8 cellular contexts compared by ENCODE assay signal in genomic region chr2:150484461-150484931, GRCh38. TPM values are rescaled to one million over a fixed set of nuclear protein-coding genes. Genes with fewer than 3 reads are reported as not detected.
DNase-seq lines count a peak whose midpoint lies in the region; ATAC-seq and TF ChIP-seq lines count a peak whose summit lies in the region.

No MANE protein-coding gene starts in this region.

- TF ChIP-seq POLR2A in testis (IDR thresholded peaks at IDR 0.05): no peak

- no peaks in the 10 kb centered on the region for H3K9me3 ChIP-seq in testis

- H3K9me3 Mint-ChIP-seq in nephron progenitor cell: no peaks in the 10 kb centered on the region
- peaks cover 0 to 7% of the 10 kb centered on the region in 2 donors for H3K9me3 Mint-ChIP-seq in effector memory CD8-positive, alpha-beta T cell

- 10 to 23% methylated on average over 6 of the region's 6 CpGs for WGBS in testis, 2 donors

- H3K36me3 Mint-ChIP-seq in nephron progenitor cell (ENCODE audit: low read depth): peaks cover 17% of the 10 kb centered on the region
- H3K36me3 Mint-ChIP-seq in effector memory CD8-positive, alpha-beta T cell (ENCODE audit: insufficient read depth): no peaks in the 10 kb centered on the region

- DNase-seq in AG04449 (ENCODE audit: low read depth, low spot score): no peak
- peak; percentile 22 for DNase-seq in NCI-H69 (lab: John Stamatoyannopoulos, UW)
- no peak for DNase-seq in epithelial cell of proximal tubule (ENCODE audit: low read depth)
- peak; percentile 5 for DNase-seq in nephron progenitor cell
- DNase-seq in foreskin melanocyte: no peak
- no peak for DNase-seq in GM10248 (ENCODE audit: extremely low spot score)
- no peak for DNase-seq in effector memory CD8-positive, alpha-beta T cell
- no peak for DNase-seq in testis

- H3K4me3 Mint-ChIP-seq in nephron progenitor cell: peak overlapping the region; percentile 96
- no peak overlapping the region for H3K4me3 Mint-ChIP-seq in effector memory CD8-positive, alpha-beta T cell

- intact Hi-C loops in testis (cut with DNase I; ENCODE audit: low total_unique reads): loop anchor here (10.0 kb wide), 1 partner anchor 680 kb away; no protein-coding TSS in a partner anchor

- ATAC-seq in effector memory CD8-positive, alpha-beta T cell (replicated peaks): no peak

- peaks cover 31% of the 10 kb centered on the region for H3K4me1 Mint-ChIP-seq in nephron progenitor cell
- H3K4me1 Mint-ChIP-seq in effector memory CD8-positive, alpha-beta T cell (ENCODE audit: low read depth in 2 of 2): peaks cover 9 to 13% of the 10 kb centered on the region in 2 donors

- H3K27ac Mint-ChIP-seq in nephron progenitor cell: no peak overlapping the region
- no peak overlapping the region for H3K27ac Mint-ChIP-seq in effector memory CD8-positive, alpha-beta T cell

- no peaks in the 10 kb centered on the region for H3K36me3 ChIP-seq in testis (ENCODE audit: low read depth, missing control alignments)

- H3K4me3 ChIP-seq in AG04449 (ENCODE audit: low read depth, low read length) (peak overlapping the region; percentile 95), epithelial cell of proximal tubule (ENCODE audit: low read depth, low read length) (peak overlapping the region; percentile 91), testis (peak overlapping the region in 1 of 2 donors; percentile 71)

- H3K27ac ChIP-seq in testis: no peak overlapping the region

- peaks cover 4% of the 10 kb centered on the region for H3K4me1 ChIP-seq in testis

- H3K27me3 Mint-ChIP-seq in nephron progenitor cell (ENCODE audit: low read depth, poor library complexity): no peaks in the 10 kb centered on the region
- H3K27me3 Mint-ChIP-seq in effector memory CD8-positive, alpha-beta T cell: peaks cover 26 to 48% of the 10 kb centered on the region in 2 donors

- CTCF ChIA-PET in AG04449 (lab: Yijun Ruan, JAX): interaction anchor here (1.0 to 2.4 kb wide), 6 partner anchors 11 to 888 kb away, joined by 3 to 9 read pairs (median 6); no protein-coding TSS in a partner anchor
- CTCF ChIA-PET in GM10248 (lab: Yijun Ruan, JAX): no interaction called here

- TF ChIP-seq CTCF in AG04449 (IDR thresholded peaks at IDR 0.05; ENCODE audit: insufficient read depth, low read length, missing control alignments) (no peak), epithelial cell of proximal tubule (conservative IDR thresholded peaks at IDR 0.05; ENCODE audit: low read depth, low read length) (no peak), nephron progenitor cell (IDR thresholded peaks at IDR 0.05) (no peak), GM10248 (IDR thresholded peaks at IDR 0.05; ENCODE audit: control extremely low read depth, extremely low read depth, low read depth, missing control alignments) (no peak), testis (IDR thresholded peaks at IDR 0.05) (no peak)

- H3K27me3 ChIP-seq in testis: no peaks in the 10 kb centered on the region

- POLR2A ChIA-PET in AG04449 (lab: Yijun Ruan, JAX) (interaction anchor here (0.6 to 3.4 kb wide), 11 partner anchors 8 to 754 kb away, joined by 3 to 28 read pairs (median 4); no protein-coding TSS in a partner anchor), GM10248 (lab: Yijun Ruan, JAX) (no interaction called here)

RNA-seq across cellular contexts. Expression of gene RND3, which starts 3.0 kb away (rescaled TPM):
- total RNA-seq in epithelial cell of proximal tubule: 51.8 and 59.1 TPM in 2 replicates
- 10 to 100 TPM in 1 of 2 donors, 1 to 10 TPM in 1; 8.0 to 10.2 TPM for total RNA-seq in testis
- 5.0 TPM for polyA plus RNA-seq in testis (ENCODE audit: insufficient read depth, low read depth, low replicate concordance)

Comparison
In these comparisons a context has a peak if more than half of its experiments do, and no peak if none do; other contexts are left out.
1. DNase-seq: peak in NCI-H69 (single experiment) and nephron progenitor cell (single experiment); none in AG04449 (single experiment), epithelial cell of proximal tubule (single experiment), foreskin melanocyte (single experiment), GM10248 (single experiment), effector memory CD8-positive, alpha-beta T cell (0 of 3) and testis (single experiment).